In genomic region chr10:110368002-110368401, GRCh38 we compare ENCODE assay signal across 10 cellular contexts.
DNase-seq lines count a peak whose midpoint lies in the region; ATAC-seq and TF ChIP-seq lines count a peak whose summit lies in the region.
"Had no signal": no experiment of that assay in that cellular context is flagged by ENCODE, and none has a peak within 500 bp of the region (broad histone marks: within the 10 kb centered on the region; RNA-seq: fewer than 3 reads in every experiment).

No MANE protein-coding gene starts in this region.

- H3K27me3 Mint-ChIP-seq in activated naive CD8-positive, alpha-beta T cell treated with anti-CD3 and anti-CD28 coated beads, Interleukin-2, amount 50 U/mL, for 24 hours = no peaks in the 10 kb centered on the region
- H3K27me3 Mint-ChIP-seq: CD4-positive, alpha-beta memory T cell had no signal

- DNase-seq in GM10248 (ENCODE audit: extremely low spot score) (peak; percentile 56), midbrain (lab: John Stamatoyannopoulos, UW) (no peak), HK-2 (ENCODE audit: unreplicated experiment) (no peak)
- peak; percentile 54 for DNase-seq in activated naive CD8-positive, alpha-beta T cell treated with anti-CD3 and anti-CD28 coated beads, Interleukin-2, amount 50 U/mL, for 24 hours
- no peak for DNase-seq in activated CD4-positive, CD25-positive, alpha-beta regulatory T cell (lab: John Stamatoyannopoulos, UW)
- DNase-seq: CD4-positive, alpha-beta memory T cell; stimulated activated CD4-positive, alpha-beta T cell treated with anti-CD3 and anti-CD28 coated beads, Interleukin-4, amount 100 ng/mL, for 24 hours had no signal

- H3K9me3 Mint-ChIP-seq in activated naive CD8-positive, alpha-beta T cell treated with anti-CD3 and anti-CD28 coated beads, Interleukin-2, amount 50 U/mL, for 24 hours = no peaks in the 10 kb centered on the region

- ATAC-seq in GM19372 (IDR thresholded peaks at IDR 0.05; ENCODE audit: low read depth, unreplicated experiment) (peak; percentile 64), HG02943 (IDR thresholded peaks at IDR 0.05; ENCODE audit: low read depth, unreplicated experiment) (peak; percentile 61), HG03520 (IDR thresholded peaks at IDR 0.05; ENCODE audit: unreplicated experiment) (no peak)
- ATAC-seq in activated naive CD8-positive, alpha-beta T cell treated with anti-CD3 and anti-CD28 coated beads, Interleukin-2, amount 50 U/mL, for 24 hours = peak; percentile 54

- POLR2A ChIA-PET in GM10248 (lab: Yijun Ruan, JAX) = interaction anchor here (0.6 kb wide), 1 partner anchor 12 kb away, joined by 3 read pairs; no protein-coding TSS in a partner anchor

- peak overlapping the region; percentile 73 for H3K27ac Mint-ChIP-seq in activated naive CD8-positive, alpha-beta T cell treated with anti-CD3 and anti-CD28 coated beads, Interleukin-2, amount 50 U/mL, for 24 hours

- peaks cover 77% of the 10 kb centered on the region for H3K4me1 Mint-ChIP-seq in activated naive CD8-positive, alpha-beta T cell treated with anti-CD3 and anti-CD28 coated beads, Interleukin-2, amount 50 U/mL, for 24 hours

- no peak for TF ChIP-seq CTCF in GM10248 (IDR thresholded peaks at IDR 0.05; ENCODE audit: control extremely low read depth, extremely low read depth, low read depth, missing control alignments)

- H3K36me3 Mint-ChIP-seq in activated naive CD8-positive, alpha-beta T cell treated with anti-CD3 and anti-CD28 coated beads, Interleukin-2, amount 50 U/mL, for 24 hours (ENCODE audit: low read depth) = no peaks in the 10 kb centered on the region

- H3K4me3 Mint-ChIP-seq in activated naive CD8-positive, alpha-beta T cell treated with anti-CD3 and anti-CD28 coated beads, Interleukin-2, amount 50 U/mL, for 24 hours = no peak overlapping the region
- H3K4me3 Mint-ChIP-seq: CD4-positive, alpha-beta memory T cell had no signal

- CTCF ChIA-PET in GM10248 (lab: Yijun Ruan, JAX) = interaction anchor here (0.9 to 4.8 kb wide), 8 partner anchors 9 to 62 kb away, joined by 3 to 17 read pairs (median 5); partner anchors contain the start of gene SMNDC1

Comparison
In these comparisons a context has a peak if more than half of its experiments do, and no peak if none do; other contexts are left out.
1. DNase-seq: peak in GM10248 (single experiment) and activated naive CD8-positive, alpha-beta T cell treated with anti-CD3 and anti-CD28 coated beads, Interleukin-2, amount 50 U/mL, for 24 hours (single experiment); none in activated CD4-positive, CD25-positive, alpha-beta regulatory T cell (0 of 4), midbrain (single experiment) and HK-2 (single experiment).